In the genomic region with DNA sequence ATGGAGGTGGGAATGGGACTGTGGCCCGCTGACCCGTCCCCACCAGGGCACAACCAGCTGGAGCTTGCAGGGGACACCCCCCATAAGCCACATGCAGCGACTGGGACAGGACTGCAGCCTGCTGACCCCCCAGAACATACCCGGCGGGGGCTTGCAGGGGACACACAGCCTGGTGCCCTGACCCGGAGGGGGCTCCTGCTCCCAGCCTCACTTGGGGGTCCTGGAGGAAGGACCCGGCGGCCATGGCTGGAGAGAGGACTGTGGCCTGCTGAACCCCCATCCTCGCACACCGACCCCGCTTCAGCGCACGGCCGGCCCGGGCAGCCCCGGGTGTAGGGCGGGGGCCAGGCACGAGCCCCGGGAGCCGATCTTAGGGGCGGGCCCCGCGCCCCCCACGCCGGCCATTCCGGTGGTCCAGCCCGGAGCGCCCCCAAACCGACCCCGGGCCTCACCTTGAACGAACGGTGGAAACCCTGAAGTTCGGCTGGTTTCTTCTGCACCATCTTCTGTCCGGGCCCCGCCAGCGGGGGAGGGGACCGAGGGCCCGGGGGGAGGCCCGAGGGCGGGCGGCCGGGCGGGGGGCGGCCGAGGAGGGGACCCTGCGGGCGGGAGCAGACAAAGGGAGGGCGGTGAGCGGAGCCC, we compare ENCODE assay signal across 8 cellular contexts. TPM values are rescaled to one million over a fixed set of nuclear protein-coding genes. Genes with fewer than 3 reads are reported as not detected.
DNase-seq lines count a peak whose midpoint lies in the region; ATAC-seq, FAIRE-seq and TF ChIP-seq lines count a peak whose summit lies in the region.

No MANE protein-coding gene starts in this region.

- no peak for TF ChIP-seq POLR2A in GM12892 (IDR thresholded peaks at IDR 0.05; ENCODE audit: low read depth, low read length)

- H3K27me3 ChIP-seq in DND-41 (ENCODE audit: insufficient read depth, low read length, poor library complexity) = no peaks in the 10 kb centered on the region
- H3K27me3 ChIP-seq in HAP-1 (ENCODE audit: low read depth) = no peaks in the 10 kb centered on the region

- peak overlapping the region; percentile 91 for H3K9ac ChIP-seq in DND-41 (ENCODE audit: low read depth, low read length)

- peak overlapping the region; percentile 74 for H3K27ac ChIP-seq in DND-41 (ENCODE audit: low read length)
- H3K27ac ChIP-seq in RWPE1 = peak overlapping the region; percentile 100

- TF ChIP-seq CTCF in DND-41 (IDR thresholded peaks at IDR 0.05; ENCODE audit: borderline replicate concordance, extremely low read depth, low read length, poor library complexity, severe bottlenecking) = no peak
- no peak for TF ChIP-seq CTCF in RWPE1 (conservative IDR thresholded peaks at IDR 0.05; ENCODE audit: low read depth)
- TF ChIP-seq CTCF in omental fat pad (IDR thresholded peaks at IDR 0.05) = no peak
- no peak for TF ChIP-seq CTCF in D721Med (IDR thresholded peaks at IDR 0.05; ENCODE audit: insufficient read depth, missing control alignments)

- H2AFZ ChIP-seq in DND-41 (ENCODE audit: low read depth, low read length) = no peak overlapping the region

- POLR2A ChIA-PET in RWPE1 (lab: Yijun Ruan, JAX; ENCODE audit: low non-redundant PET) = no interaction called here

- in situ Hi-C loops in HAP-1 (cut with MboI; ENCODE audit: low sequenced_read_pairs) = no loop called here

- H3K36me3 ChIP-seq in DND-41 (ENCODE audit: insufficient read depth, low read length) (peaks cover 36% of the 10 kb centered on the region; the same call in 1 of the 2 replicates), HAP-1 (replicated peaks) (peaks cover 23% of the 10 kb centered on the region)

- no peaks in the 10 kb centered on the region for H3K9me3 ChIP-seq in DND-41 (ENCODE audit: insufficient read depth, low read length, severe bottlenecking)
- no peaks in the 10 kb centered on the region for H3K9me3 ChIP-seq in HAP-1

- peaks cover 50% of the 10 kb centered on the region for H3K79me2 ChIP-seq in DND-41 (ENCODE audit: insufficient read depth, low read length)

- H3K4me3 ChIP-seq in DND-41 (ENCODE audit: low read depth in 1 of 2, low read length in 2 of 2) (peak overlapping the region; percentile 84 to 89), HAP-1 (peak overlapping the region; percentile 74)

- peak; percentile 10 for ATAC-seq in DND-41 (ENCODE audit: insufficient read depth, low read depth)
- peak; percentile 1 for ATAC-seq in esophagus mucosa
- peak; percentile 3 for ATAC-seq in omental fat pad (ENCODE audit: low FRiP score)

- H3K4me2 ChIP-seq in DND-41 (ENCODE audit: insufficient read depth, low read length) = peak overlapping the region; percentile 96

- DNase-seq in DND-41 (no peak), HAP-1 (ENCODE audit: low spot score in 2 of 2) (no peak), RWPE1 (ENCODE audit: low spot score) (no peak), omental fat pad (ENCODE audit: low spot score) (no peak), D721Med (ENCODE audit: insufficient read length, low spot score) (no peak), GM12892 (ENCODE audit: insufficient read length) (no peak), NCI-H1048 (lab: John Stamatoyannopoulos, UW) (no peak)

- H4K20me1 ChIP-seq in DND-41 (ENCODE audit: insufficient read depth, low read length) = peaks cover 52% of the 10 kb centered on the region

- CTCF ChIA-PET in RWPE1 (lab: Yijun Ruan, JAX) = no interaction called here

- peaks cover 47% of the 10 kb centered on the region for H3K4me1 ChIP-seq in DND-41 (ENCODE audit: insufficient read depth, low read length)
- H3K4me1 ChIP-seq in HAP-1 = peaks cover 6% of the 10 kb centered on the region; the same call in 1 of the 2 replicates

- FAIRE-seq in D721Med (lab: Jason Lieb, UNC) = no peak
- no peak for FAIRE-seq in GM12892 (lab: Jason Lieb, UNC)

RNA-seq across cellular contexts. Expression of gene MKNK2, which starts 0.6 kb away (rescaled TPM):
- total RNA-seq in esophagus mucosa (311 TPM), omental fat pad (100 to 1,000 TPM; 133 to 232 (median 178) TPM)
- polyA plus RNA-seq in GM12892 (2012; ENCODE audit: missing spikeins) = 245 TPM

RNA-seq across cellular contexts. Expression of gene BTBD2, which starts 35.0 kb away (rescaled TPM):
- total RNA-seq in esophagus mucosa (68.6 TPM), omental fat pad (10 to 100 TPM; 37.1 to 58.3 (median 52.8) TPM)
- polyA plus RNA-seq in GM12892 (2012; ENCODE audit: missing spikeins) = 29.0 TPM

RNA-seq across cellular contexts. Expression of gene MOB3A, which starts 45.7 kb away (rescaled TPM):
- 28.1 TPM for total RNA-seq in esophagus mucosa
- 10 to 100 TPM; 29.7 to 51.7 (median 44.8) TPM for total RNA-seq in omental fat pad
- polyA plus RNA-seq in GM12892 (2012; ENCODE audit: missing spikeins) = 113 TPM

RNA-seq across cellular contexts. Expression of gene IZUMO4, which starts 46.2 kb away (rescaled TPM):
- total RNA-seq in esophagus mucosa = 4.7 TPM
- total RNA-seq in omental fat pad = 1 to 10 TPM; 3.7 to 5.5 (median 4.6) TPM
- 43.2 TPM for polyA plus RNA-seq in GM12892 (2012; ENCODE audit: missing spikeins)
